In the genomic region with DNA sequence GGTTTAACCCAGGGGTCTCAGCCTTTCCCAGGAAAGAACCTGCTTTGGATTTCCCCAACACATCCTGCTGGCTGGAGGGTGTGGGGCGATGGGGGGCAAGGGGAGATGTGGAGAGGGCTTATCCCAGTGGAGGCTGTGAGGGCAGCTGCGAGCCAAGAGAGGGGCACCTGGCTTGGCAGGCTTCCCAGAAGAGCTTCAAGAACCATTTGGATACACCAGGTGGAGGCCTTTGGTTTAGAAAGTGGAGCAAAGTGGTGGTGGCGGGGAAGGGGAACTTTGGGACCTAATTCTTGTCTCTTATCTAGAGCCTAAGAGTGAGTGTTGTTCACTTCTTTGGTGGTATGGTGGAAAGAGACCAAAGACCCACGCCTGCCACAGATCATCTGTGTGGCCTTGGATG, we compare ENCODE assay signal across 19 cellular contexts. TPM values are rescaled to one million over a fixed set of nuclear protein-coding genes. Genes with fewer than 3 reads are reported as not detected.
DNase-seq lines count a peak whose midpoint lies in the region; ATAC-seq, FAIRE-seq and TF ChIP-seq lines count a peak whose summit lies in the region.
"Had no signal": no experiment of that assay in that cellular context is flagged by ENCODE, and none has a peak within 500 bp of the region (broad histone marks: within the 10 kb centered on the region; RNA-seq: fewer than 3 reads in every experiment).

No MANE protein-coding gene starts in this region.

- H3K27ac ChIP-seq in kidney (ENCODE audit: low read depth in 2 of 2, low read length in 2 of 2), result no peak overlapping the region
- H3K27ac ChIP-seq: ascending aorta, colonic mucosa, Peyer's patch, suprapubic skin had no signal

- peaks cover 0 to 3% of the 10 kb centered on the region in 2 donors for H3K4me1 ChIP-seq in kidney (ENCODE audit: control insufficient read depth in 1 of 2, insufficient read depth in 1 of 2, low read depth in 1 of 2, low read length in 2 of 2)
- H3K4me1 ChIP-seq: colonic mucosa, Peyer's patch had no signal

- DNase-seq in DMS153 treated with DMSO at 0.1 percent for 48 hours (lab: John Stamatoyannopoulos, UW; ENCODE audit: unreplicated experiment), result peak; percentile 25
- peak; percentile 97 for DNase-seq in NCI-H1105 (lab: John Stamatoyannopoulos, UW)
- peak; percentile 94 to 96 for DNase-seq in NCI-H524 (lab: John Stamatoyannopoulos, UW)
- DNase-seq in kidney, result peak; percentile 51
- no peak for DNase-seq in dermis blood vessel endothelial cell
- DNase-seq in activated T-cell treated with anti-CD3 and anti-CD28 coated beads for 4 hours, result no peak
- DNase-seq: activated gamma-delta T cell, AML-193, colonic mucosa, DND-41, retina, SW 1271 had no signal

- no peak overlapping the region for H3K9ac ChIP-seq in kidney (ENCODE audit: low read length in 2 of 2)

- H3K9me3 ChIP-seq in kidney (ENCODE audit: control insufficient read depth in 1 of 2, low read length in 2 of 2), result no peaks in the 10 kb centered on the region
- H3K9me3 ChIP-seq: ascending aorta, colonic mucosa, Peyer's patch, suprapubic skin had no signal

- no peak for FAIRE-seq in kidney (lab: Jason Lieb, UNC)

- ATAC-seq in GM18873 (IDR thresholded peaks at IDR 0.05; ENCODE audit: low FRiP score, unreplicated experiment) (no peak), GM19351 (IDR thresholded peaks at IDR 0.05; ENCODE audit: unreplicated experiment) (no peak)

- no peak overlapping the region for H3K4me3 ChIP-seq in kidney (ENCODE audit: low read length in 2 of 2)
- H3K4me3 ChIP-seq: ascending aorta, colonic mucosa, Peyer's patch, suprapubic skin had no signal

- no peaks in the 10 kb centered on the region for H3K36me3 ChIP-seq in kidney (ENCODE audit: control insufficient read depth in 1 of 2, insufficient read depth in 2 of 2, low read length in 2 of 2)
- H3K36me3 ChIP-seq: colonic mucosa, Peyer's patch, suprapubic skin had no signal

- no peak for TF ChIP-seq CTCF in kidney (IDR thresholded peaks at IDR 0.05; ENCODE audit: borderline replicate concordance, extremely low read depth, insufficient read depth)

- intact Hi-C loops in kidney (cut with DNase I), result no loop called here

RNA-seq across cellular contexts. Expression of a gene that starts 12.4 kb away (rescaled TPM):
- total RNA-seq in kidney (25.2 TPM), dermis blood vessel endothelial cell (19.4 and 21.3 TPM in 2 replicates)
- 15.7 TPM for polyA plus RNA-seq in kidney (ENCODE audit: insufficient read depth, low read depth, low replicate concordance)
- total RNA-seq: HT-29 had no signal
- polyA plus RNA-seq: neural cell had no signal

RNA-seq across cellular contexts. Expression of a gene that starts 40.8 kb away (rescaled TPM):
- total RNA-seq in kidney (28.3 TPM), dermis blood vessel endothelial cell (16.7 and 18.6 TPM in 2 replicates)
- 15.4 TPM for polyA plus RNA-seq in kidney (ENCODE audit: insufficient read depth, low read depth, low replicate concordance)

Comparison
In these comparisons a context has a peak if more than half of its experiments do, and no peak if none do; other contexts are left out.
1. DNase-seq: peak in DMS153 treated with DMSO at 0.1 percent for 48 hours (single experiment), NCI-H1105 (single experiment), NCI-H524 (2 of 2) and kidney (single experiment); none in dermis blood vessel endothelial cell (single experiment) and activated T-cell treated with anti-CD3 and anti-CD28 coated beads for 4 hours (single experiment).